ENCODE assay signal across 24 cellular contexts in the genomic region with DNA sequence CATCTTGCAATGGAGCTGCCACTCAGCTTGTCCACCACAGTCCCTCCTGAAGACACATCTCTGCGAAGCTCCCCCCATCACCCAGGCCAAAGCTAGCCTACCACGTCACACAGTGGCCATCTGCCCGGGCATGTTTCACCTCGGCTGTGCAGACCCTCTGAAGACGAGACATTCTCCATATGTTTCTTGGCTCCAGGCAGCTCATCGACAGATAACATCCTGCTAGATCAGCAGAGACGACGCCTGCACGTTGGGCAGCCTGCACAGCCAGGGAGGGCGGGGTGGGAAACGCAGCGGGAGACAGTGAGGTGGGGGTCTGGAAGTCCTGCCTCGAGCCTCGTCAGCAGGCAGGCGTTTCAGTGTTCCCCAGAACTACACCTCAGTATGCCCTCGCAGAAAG. TPM values are rescaled to one million over a fixed set of nuclear protein-coding genes. Genes with fewer than 3 reads are reported as not detected.
"Had no signal": no experiment of that assay in that cellular context is flagged by ENCODE, and none has a peak within 500 bp of the region (broad histone marks: within the 10 kb centered on the region; RNA-seq: fewer than 3 reads in every experiment).

No MANE protein-coding gene starts in this region.

- H3K27me3 ChIP-seq: foreskin keratinocyte, pancreas, right lobe of liver, thyroid gland had no signal

- H3K36me3 ChIP-seq: esophagus muscularis mucosa, gastroesophageal sphincter, heart right ventricle, left ventricle myocardium inferior, lower lobe of right lung, neutrophil, pancreas, right lobe of liver, thyroid gland had no signal

- ATAC-seq: foreskin keratinocyte, gastroesophageal sphincter, heart right ventricle, left colon, lower lobe of right lung, natural killer cell, right lobe of liver had no signal

- H3K9me3 Mint-ChIP-seq: natural killer cell, type B pancreatic cell had no signal

- H3K4me1 Mint-ChIP-seq: endodermal cell, natural killer cell had no signal

- H3K4me3 ChIP-seq: esophagus muscularis mucosa, gastroesophageal sphincter, heart right ventricle, left ventricle myocardium inferior, lower lobe of right lung, pancreas, right lobe of liver, stomach, thyroid gland had no signal

- DNase-seq: cerebellar nuclear complex; cortex of kidney; endodermal cell; foreskin keratinocyte; heart right ventricle; hippocampal formation; kidney glomerular epithelial cell; left colon; left ventricle myocardium inferior; lower lobe of right lung; natural killer cell; pancreas; right lobe of liver; small intestine; stimulated activated CD4-positive, alpha-beta T cell treated with anti-CD3 and anti-CD28 coated beads, Interleukin-15, amount 100 ng/mL, for 24 hours; stimulated activated CD4-positive, alpha-beta T cell treated with anti-CD3 and anti-CD28 coated beads, Interleukin-4, amount 100 ng/mL, for 1 hour; stimulated activated CD8-positive, alpha-beta memory T cell treated with anti-CD3 and anti-CD28 coated beads, Interleukin-4, amount 100 ng/mL, for 48 hours; stimulated activated naive CD4-positive, alpha-beta T cell treated with Interleukin-2 at 50 U/mL for 16 hours; thyroid gland had no signal

- H3K36me3 Mint-ChIP-seq: natural killer cell, type B pancreatic cell had no signal

- H3K27ac Mint-ChIP-seq: endodermal cell, natural killer cell, type B pancreatic cell had no signal

- H3K4me3 Mint-ChIP-seq: endodermal cell, natural killer cell, type B pancreatic cell had no signal

RNA-seq across cellular contexts. Expression of a gene that starts 53.0 kb away (rescaled TPM):
- total RNA-seq: foreskin keratinocyte had no signal
